In genomic region chr16:67109407-67110135, GRCh38 we compare ENCODE assay signal across 8 cellular contexts. TPM values are rescaled to one million over a fixed set of nuclear protein-coding genes. Genes with fewer than 3 reads are reported as not detected.
DNase-seq lines count a peak whose midpoint lies in the region; ATAC-seq and TF ChIP-seq lines count a peak whose summit lies in the region.

Gene PHAF1 (plus strand): TSS chr16:67109941. CDS start chr16:67110176, 235 bp downstream.

- H3K9me3 ChIP-seq in DND-41 (ENCODE audit: insufficient read depth, low read length, severe bottlenecking), result no peaks in the 10 kb centered on the region

- H3K79me2 ChIP-seq in DND-41 (ENCODE audit: insufficient read depth, low read length), result peaks cover 45% of the 10 kb centered on the region

- peak; percentile 91 for ATAC-seq in DND-41 (ENCODE audit: insufficient read depth, low read depth)
- ATAC-seq in GM21825 (IDR thresholded peaks at IDR 0.05; ENCODE audit: unreplicated experiment), result peak; percentile 84
- ATAC-seq in naive B cell (ENCODE audit: low read depth in 2 of 2), result peak; percentile 69 to 76
- ATAC-seq in stimulated activated effector memory CD8-positive, alpha-beta T cell treated with anti-CD3 and anti-CD28 coated beads, Interleukin-12 subunit alpha, Interleukin-12 subunit beta, amount 100 ng/mL, for 72 hours, result peak; percentile 92

- peaks cover 7% of the 10 kb centered on the region for H3K36me3 ChIP-seq in DND-41 (ENCODE audit: insufficient read depth, low read length)

- no peak for TF ChIP-seq CTCF in DND-41 (IDR thresholded peaks at IDR 0.05; ENCODE audit: borderline replicate concordance, extremely low read depth, low read length, poor library complexity, severe bottlenecking)

- no peaks in the 10 kb centered on the region for H3K27me3 ChIP-seq in DND-41 (ENCODE audit: insufficient read depth, low read length, poor library complexity)

- peaks cover 14% of the 10 kb centered on the region; the same call in 1 of the 2 replicates for H4K20me1 ChIP-seq in DND-41 (ENCODE audit: insufficient read depth, low read length)

- peak within 1 kb of the TSS; percentile 76 for H3K9ac ChIP-seq in DND-41 (ENCODE audit: low read depth, low read length)

- H3K4me1 Mint-ChIP-seq in naive B cell, result peaks cover 40 to 56% (median 49%) of the 10 kb centered on the region in 3 donors
- H3K4me1 Mint-ChIP-seq in stimulated activated effector memory CD8-positive, alpha-beta T cell treated with anti-CD3 and anti-CD28 coated beads, Interleukin-12 subunit alpha, Interleukin-12 subunit beta, amount 100 ng/mL, for 72 hours, result peaks cover 24% of the 10 kb centered on the region

- DNase-seq in DND-41 (peak; percentile 93), Kasumi-1 (lab: John Stamatoyannopoulos, UW) (peak; percentile 85 to 89), RPMI7951 (ENCODE audit: low read depth) (peak; percentile 85), fibroblast of gingiva (ENCODE audit: low read depth) (peak; percentile 88), naive B cell (peak; percentile 95)
- DNase-seq in activated T-helper 1 cell treated with anti-CD3 and anti-CD28 coated beads, Interleukin-2, amount 50 U/mL, for 16 hours (ENCODE audit: low read depth in 1 of 2, low spot score in 1 of 2), result peak; percentile 94 to 96
- DNase-seq in stimulated activated effector memory CD8-positive, alpha-beta T cell treated with anti-CD3 and anti-CD28 coated beads, Interleukin-12 subunit alpha, Interleukin-12 subunit beta, amount 100 ng/mL, for 72 hours (ENCODE audit: low spot score in 2 of 2), result peak; percentile 98 to 99

- H3K4me1 ChIP-seq in DND-41 (ENCODE audit: insufficient read depth, low read length), result peaks cover 35% of the 10 kb centered on the region

- peak within 1 kb of the TSS; percentile 91 to 98 (median 94) for H3K27ac Mint-ChIP-seq in naive B cell
- H3K27ac Mint-ChIP-seq in stimulated activated effector memory CD8-positive, alpha-beta T cell treated with anti-CD3 and anti-CD28 coated beads, Interleukin-12 subunit alpha, Interleukin-12 subunit beta, amount 100 ng/mL, for 72 hours, result peak within 1 kb of the TSS; percentile 92

- peak within 1 kb of the TSS; percentile 77 for H3K27ac ChIP-seq in DND-41 (ENCODE audit: low read length)

- peak within 1 kb of the TSS; percentile 97 for H2AFZ ChIP-seq in DND-41 (ENCODE audit: low read depth, low read length)

- no peaks in the 10 kb centered on the region for H3K9me3 Mint-ChIP-seq in naive B cell
- no peaks in the 10 kb centered on the region for H3K9me3 Mint-ChIP-seq in stimulated activated effector memory CD8-positive, alpha-beta T cell treated with anti-CD3 and anti-CD28 coated beads, Interleukin-12 subunit alpha, Interleukin-12 subunit beta, amount 100 ng/mL, for 72 hours

- H3K27me3 Mint-ChIP-seq in naive B cell, result no peaks in the 10 kb centered on the region

- peak within 1 kb of the TSS; percentile 93 to 99 for H3K4me3 ChIP-seq in DND-41 (ENCODE audit: low read depth in 1 of 2, low read length in 2 of 2)

- peak within 1 kb of the TSS; percentile 94 to 99 (median 98) for H3K4me3 Mint-ChIP-seq in naive B cell
- peak within 1 kb of the TSS; percentile 91 for H3K4me3 Mint-ChIP-seq in stimulated activated effector memory CD8-positive, alpha-beta T cell treated with anti-CD3 and anti-CD28 coated beads, Interleukin-12 subunit alpha, Interleukin-12 subunit beta, amount 100 ng/mL, for 72 hours

- no peaks in the 10 kb centered on the region for H3K36me3 Mint-ChIP-seq in naive B cell
- H3K36me3 Mint-ChIP-seq in stimulated activated effector memory CD8-positive, alpha-beta T cell treated with anti-CD3 and anti-CD28 coated beads, Interleukin-12 subunit alpha, Interleukin-12 subunit beta, amount 100 ng/mL, for 72 hours, result peaks cover 26% of the 10 kb centered on the region

- peak within 1 kb of the TSS; percentile 99 for H3K4me2 ChIP-seq in DND-41 (ENCODE audit: insufficient read depth, low read length)

RNA-seq across cellular contexts. Expression of gene PHAF1, which starts in this region (rescaled TPM):
- 13.7 and 18.0 TPM in 2 replicates for total RNA-seq in RPMI7951 (2014; rRNA removed; shearing (Covaris generic))
- 10 to 100 TPM in 2 of 6 donors, 1 to 10 TPM in 3, not detected in 1; 8.8 to 13.2 (median 10.0) TPM for polyA plus RNA-seq in naive B cell (ENCODE audit: low read depth in 6 of 6)

Comparison
In these comparisons a context has a peak if more than half of its experiments do, and no peak if none do; other contexts are left out.
1. Peak in every context shown above with its lines: DNase-seq, ATAC-seq, H3K4me3 ChIP-seq and H3K27ac ChIP-seq.